In the genomic region with DNA sequence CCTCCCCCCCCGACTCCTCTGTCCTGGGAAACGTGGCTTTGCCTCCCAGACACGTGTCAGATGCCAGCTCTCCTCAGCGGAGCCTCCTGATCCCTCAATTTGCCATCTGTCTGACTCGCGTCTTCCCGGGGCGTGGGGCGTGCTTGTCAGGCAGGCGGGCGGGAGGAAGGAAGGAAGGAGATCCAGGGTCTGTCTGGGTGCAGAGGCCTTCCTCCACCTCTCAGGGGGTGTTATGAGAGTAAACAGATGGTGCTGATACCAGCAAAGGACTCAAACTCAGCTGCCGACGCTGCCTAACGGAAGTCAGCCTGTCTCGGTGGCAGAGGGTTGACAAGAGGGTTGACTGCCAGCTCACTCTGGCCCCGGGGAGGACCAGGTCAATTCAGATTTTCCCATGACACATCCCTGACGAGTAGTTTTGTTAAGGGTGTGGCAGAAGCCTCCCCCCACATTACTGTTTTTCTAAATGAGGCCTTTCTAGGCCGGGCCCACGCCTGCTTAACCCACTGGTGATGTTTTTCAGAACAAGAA, we compare ENCODE assay signal across 9 cellular contexts. TPM values are rescaled to one million over a fixed set of nuclear protein-coding genes. Genes with fewer than 3 reads are reported as not detected.
DNase-seq lines count a peak whose midpoint lies in the region; FAIRE-seq and TF ChIP-seq lines count a peak whose summit lies in the region.
"Had no signal": no experiment of that assay in that cellular context is flagged by ENCODE, and none has a peak within 500 bp of the region (broad histone marks: within the 10 kb centered on the region; RNA-seq: fewer than 3 reads in every experiment).

No MANE protein-coding gene starts in this region.

- peak overlapping the region; percentile 18 for H3K4me3 Mint-ChIP-seq in activated naive CD8-positive, alpha-beta T cell treated with anti-CD3 and anti-CD28 coated beads for 36 hours

- peaks cover 59% of the 10 kb centered on the region for H3K4me1 Mint-ChIP-seq in activated naive CD8-positive, alpha-beta T cell treated with anti-CD3 and anti-CD28 coated beads for 36 hours

- H3K9me3 Mint-ChIP-seq in activated naive CD8-positive, alpha-beta T cell treated with anti-CD3 and anti-CD28 coated beads for 36 hours, result no peaks in the 10 kb centered on the region

- H3K27ac Mint-ChIP-seq in activated naive CD8-positive, alpha-beta T cell treated with anti-CD3 and anti-CD28 coated beads for 36 hours, result peak overlapping the region; percentile 93

- H3K27me3 Mint-ChIP-seq in activated naive CD8-positive, alpha-beta T cell treated with anti-CD3 and anti-CD28 coated beads for 36 hours, result no peaks in the 10 kb centered on the region

- DNase-seq in CMK (ENCODE audit: low read depth), result peak; percentile 91
- DNase-seq in T follicular helper cell (ENCODE audit: low read depth), result peak; percentile 45
- DNase-seq in activated naive CD8-positive, alpha-beta T cell treated with anti-CD3 and anti-CD28 coated beads for 36 hours, result peak; percentile 71
- peak; percentile 38 for DNase-seq in iris pigment epithelial cell (ENCODE audit: low read depth)
- DNase-seq in stimulated activated CD8-positive, alpha-beta memory T cell treated with anti-CD3 and anti-CD28 coated beads, Interleukin-4, amount 100 ng/mL, for 4 hours (ENCODE audit: low read depth in 2 of 2, low spot score in 1 of 2), result peak; percentile 34 to 55
- DNase-seq in GM12892 (ENCODE audit: insufficient read length), result no peak
- DNase-seq in urothelium cell line (ENCODE audit: low spot score), result no peak
- no peak for DNase-seq in ecto neural progenitor cell (ENCODE audit: low spot score)

- peaks cover 44% of the 10 kb centered on the region for H3K36me3 Mint-ChIP-seq in activated naive CD8-positive, alpha-beta T cell treated with anti-CD3 and anti-CD28 coated beads for 36 hours

- no peak for TF ChIP-seq POLR2A in GM12892 (IDR thresholded peaks at IDR 0.05; ENCODE audit: low read depth, low read length)

- FAIRE-seq in GM12892 (lab: Jason Lieb, UNC) (no peak), urothelium cell line (lab: Jason Lieb, UNC) (no peak)
- FAIRE-seq: GM12878 had no signal

RNA-seq across cellular contexts. Expression of gene UQCC2, which starts 17.0 kb away (rescaled TPM):
- total RNA-seq in activated naive CD8-positive, alpha-beta T cell treated with anti-CD3 and anti-CD28 coated beads for 36 hours, result 100 to 1,000 TPM; 118 to 126 TPM
- 168 TPM for polyA plus RNA-seq in GM12892 (2012; ENCODE audit: missing spikeins)

RNA-seq across cellular contexts. Expression of gene IP6K3, which starts 52.2 kb away (rescaled TPM):
- total RNA-seq in activated naive CD8-positive, alpha-beta T cell treated with anti-CD3 and anti-CD28 coated beads for 36 hours, result not detected
- not detected for polyA plus RNA-seq in GM12892 (2012; ENCODE audit: missing spikeins)
- total RNA-seq: GM12878 had no signal

Comparison
In these comparisons a context has a peak if more than half of its experiments do, and no peak if none do; other contexts are left out.
1. DNase-seq: peak in CMK (single experiment), T follicular helper cell (single experiment), activated naive CD8-positive, alpha-beta T cell treated with anti-CD3 and anti-CD28 coated beads for 36 hours (single experiment), iris pigment epithelial cell (single experiment) and stimulated activated CD8-positive, alpha-beta memory T cell treated with anti-CD3 and anti-CD28 coated beads, Interleukin-4, amount 100 ng/mL, for 4 hours (2 of 2); none in GM12892 (single experiment), urothelium cell line (single experiment) and ecto neural progenitor cell (single experiment).